In the genomic region with DNA sequence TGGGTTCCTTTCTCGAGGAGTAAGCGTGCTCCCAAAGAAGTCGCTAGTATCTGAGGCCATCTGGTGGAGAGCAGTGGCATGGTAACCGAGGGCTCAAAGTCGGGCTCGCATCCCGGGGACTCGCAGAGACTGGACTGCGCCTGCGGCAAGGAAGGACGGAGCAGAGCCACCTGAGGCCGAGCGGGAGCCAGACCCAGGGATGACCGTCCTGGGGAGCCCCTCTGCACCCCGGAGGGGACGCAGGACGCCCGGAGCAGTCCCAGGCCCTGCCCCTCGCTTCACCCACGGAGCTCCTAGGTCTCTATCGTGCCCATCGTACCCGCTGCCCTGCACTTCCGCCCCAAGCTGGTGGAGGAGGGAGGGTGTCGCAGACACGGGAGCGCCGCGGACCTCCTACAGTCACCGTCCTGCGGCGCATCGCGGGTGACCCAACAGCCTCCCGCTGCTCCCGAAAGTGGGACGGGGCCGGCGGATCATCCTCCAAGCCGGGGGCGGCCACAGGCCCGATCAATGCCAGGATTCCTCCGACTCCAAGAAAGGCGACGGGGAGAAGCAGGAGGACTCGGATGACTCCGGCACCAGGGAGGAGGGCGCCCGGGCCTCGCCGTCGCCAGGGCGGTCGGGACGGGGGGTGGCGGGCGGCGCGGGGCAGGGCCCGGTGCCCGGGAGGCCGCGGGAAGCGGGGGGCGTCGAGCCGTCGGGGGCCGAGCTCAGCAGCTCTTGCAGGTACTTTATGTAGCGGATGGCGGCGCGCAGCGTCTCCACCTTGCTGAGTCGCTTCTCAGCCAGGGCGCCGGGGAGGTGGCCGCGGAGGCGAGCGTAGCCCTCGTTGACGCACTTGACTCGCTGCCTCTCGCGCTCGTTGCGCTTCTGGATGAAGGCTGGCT, we compare ENCODE assay signal across 8 cellular contexts. TPM values are rescaled to one million over a fixed set of nuclear protein-coding genes. Genes with fewer than 3 reads are reported as not detected.
DNase-seq lines count a peak whose midpoint lies in the region; ATAC-seq and TF ChIP-seq lines count a peak whose summit lies in the region.

No MANE protein-coding gene starts in this region.

- H2AFZ ChIP-seq in OCI-LY7 (ENCODE audit: low read length) = no peak overlapping the region

- H3K4me1 ChIP-seq in OCI-LY7 (ENCODE audit: insufficient read depth, low read length, poor library complexity, severe bottlenecking) (peaks cover 5% of the 10 kb centered on the region), mucosa of rectum (ENCODE audit: control insufficient read depth in 2 of 2, insufficient read depth in 2 of 2, low read length in 2 of 2) (peaks cover 3 to 6% of the 10 kb centered on the region in 2 donors)

- peak overlapping the region; percentile 24 to 88 for H3K9ac ChIP-seq in mucosa of rectum (ENCODE audit: low read depth in 1 of 2, low read length in 2 of 2)

- intact Hi-C loops in OCI-LY7 (cut with micrococcal nuclease; ENCODE audit: unreplicated experiment) = loop anchor here (1.0 to 10.0 kb wide), 3 partner anchors 28 to 490 kb away; a partner anchor contains a TSS

- DNase-seq in COR-L47 (lab: John Stamatoyannopoulos, UW) = peak; percentile 94
- peak; percentile 98 for DNase-seq in HuH-7.5 (ENCODE audit: low spot score)
- peak; percentile 55 for DNase-seq in OCI-LY7 (ENCODE audit: low spot score)
- peak; percentile 76 for DNase-seq in activated T-cell treated with anti-CD3 and anti-CD28 coated beads for 48 hours (ENCODE audit: low read depth)
- peak; percentile 42 to 60 for DNase-seq in erythroblast (lab: John Stamatoyannopoulos, UW)
- DNase-seq in stimulated activated CD8-positive, alpha-beta memory T cell treated with anti-CD3 and anti-CD28 coated beads, Interleukin-4, amount 100 ng/mL, for 24 hours (ENCODE audit: low read depth) = peak; percentile 58

- H3K27me3 ChIP-seq in mucosa of rectum (ENCODE audit: control insufficient read depth in 2 of 2, insufficient read depth in 2 of 2, low read length in 2 of 2) = peaks cover 0 to 2% of the 10 kb centered on the region in 2 donors

- peak; percentile 73 for TF ChIP-seq CTCF in OCI-LY7 (conservative IDR thresholded peaks at IDR 0.05; ENCODE audit: low read length)

- H3K36me3 ChIP-seq in OCI-LY7 (ENCODE audit: insufficient read depth, low read length) (no peaks in the 10 kb centered on the region), mucosa of rectum (ENCODE audit: control insufficient read depth in 2 of 2, insufficient read depth in 2 of 2, low read length in 2 of 2) (no peaks in the 10 kb centered on the region)

- H3K79me2 ChIP-seq in OCI-LY7 (ENCODE audit: insufficient read depth, low read depth, low read length) = no peaks in the 10 kb centered on the region

- POLR2A ChIA-PET in OCI-LY7 (lab: Charles Lee) = interaction anchor here (0.7 kb wide), 1 partner anchor 132 kb away, joined by 3 read pairs; no protein-coding TSS in a partner anchor

- CTCF ChIA-PET in OCI-LY7 (lab: Charles Lee; ENCODE audit: unreplicated experiment) = no interaction called here

- ATAC-seq in GM21447 (IDR thresholded peaks at IDR 0.05; ENCODE audit: unreplicated experiment) = peak; percentile 92

- no peaks in the 10 kb centered on the region for H4K20me1 ChIP-seq in OCI-LY7 (ENCODE audit: insufficient read depth, low read length)

- no peaks in the 10 kb centered on the region for H3K9me2 ChIP-seq in OCI-LY7 (ENCODE audit: insufficient read depth, low read length)

- TF ChIP-seq POLR2A in erythroblast (IDR thresholded peaks at IDR 0.05; ENCODE audit: low read length) = no peak

- H3K27ac ChIP-seq in OCI-LY7 (ENCODE audit: low read depth, low read length, poor library complexity, severe bottlenecking) (no peak overlapping the region), mucosa of rectum (ENCODE audit: low read depth in 2 of 2, low read length in 2 of 2) (no peak overlapping the region)

- H3K9me3 ChIP-seq in OCI-LY7 (ENCODE audit: low read length) = no peaks in the 10 kb centered on the region
- no peaks in the 10 kb centered on the region for H3K9me3 ChIP-seq in mucosa of rectum (ENCODE audit: control insufficient read depth in 2 of 2, low read length in 2 of 2)

- BruUV-seq in OCI-LY7 (replicated peaks; lab: Mats Ljungman, UMichigan) = no TSS peak

- H3K4me2 ChIP-seq in OCI-LY7 (ENCODE audit: low read length) = no peak overlapping the region

- H3K4me3 ChIP-seq in OCI-LY7 (ENCODE audit: low read depth, low read length, poor library complexity, severe bottlenecking) = no peak overlapping the region
- peak overlapping the region; percentile 72 to 95 for H3K4me3 ChIP-seq in mucosa of rectum (ENCODE audit: low read length in 2 of 2)

RNA-seq across cellular contexts. Expression of a gene that starts 2.3 kb away (rescaled TPM):
- total RNA-seq in OCI-LY7 (2014; rRNA removed; shearing (Covaris generic)) = not detected in 2 replicates
- total RNA-seq in OCI-LY7 (2022) = not detected in 2 replicates

RNA-seq across cellular contexts. Expression of a gene that starts 12.5 kb away (rescaled TPM):
- not detected in 2 replicates for total RNA-seq in OCI-LY7 (2014; rRNA removed; shearing (Covaris generic))
- not detected in 2 replicates for total RNA-seq in OCI-LY7 (2022)

RNA-seq across cellular contexts. Expression of a gene that starts 39.8 kb away (rescaled TPM):
- 35.3 and 35.9 TPM in 2 replicates for total RNA-seq in OCI-LY7 (2014; rRNA removed; shearing (Covaris generic))
- 24.8 and 28.5 TPM in 2 replicates for total RNA-seq in OCI-LY7 (2022)
